Comparison of ENCODE assay signal across 14 cellular contexts in genomic region chr12:106981781-106982180, GRCh38.
"Had no signal": no experiment of that assay in that cellular context is flagged by ENCODE, and none has a peak within 500 bp of the region (broad histone marks: within the 10 kb centered on the region; RNA-seq: fewer than 3 reads in every experiment).

No MANE protein-coding gene starts in this region.

- H3K4me3 Mint-ChIP-seq: activated naive CD4-positive, alpha-beta T cell treated with anti-CD3 and anti-CD28 coated beads, Interleukin-2, amount 10 ng/mL, durations not matched to agents 7 days and 5 days; naive thymus-derived CD4-positive, alpha-beta T cell; stimulated activated memory B cell treated with anti-CD40 and anti-IgM and Interleukin-4, amounts not matched to agents 10 μg/mL and 1 μg/mL and 100 μg/mL, for 72 hours had no signal

- H3K27me3 ChIP-seq: adrenal gland, body of pancreas, right lobe of liver, spleen had no signal

- H3K4me3 ChIP-seq: adrenal gland, body of pancreas, lower lobe of right lung, prostate gland, right lobe of liver, spleen had no signal

- H3K27ac ChIP-seq: lower lobe of right lung, prostate gland, right lobe of liver had no signal

- DNase-seq: activated CD4-positive, alpha-beta T cell treated with anti-CD3 and anti-CD28 coated beads for 4 hours; activated naive CD4-positive, alpha-beta T cell treated with anti-CD3 and anti-CD28 coated beads, Interleukin-2, amount 10 ng/mL, durations not matched to agents 7 days and 5 days; body of pancreas; hippocampal formation; lower lobe of right lung; naive thymus-derived CD4-positive, alpha-beta T cell; right lobe of liver; spleen; stimulated activated CD4-positive, alpha-beta T cell treated with anti-CD3 and anti-CD28 coated beads, Interleukin-1b, Interleukin-23, amount 100 ng/mL, for 48 hours had no signal

- H3K4me1 ChIP-seq: prostate gland had no signal

- H3K9me3 ChIP-seq: adrenal gland, body of pancreas, lower lobe of right lung, prostate gland, right lobe of liver, spleen had no signal

- H3K27ac Mint-ChIP-seq: activated naive CD4-positive, alpha-beta T cell treated with anti-CD3 and anti-CD28 coated beads, Interleukin-2, amount 10 ng/mL, durations not matched to agents 7 days and 5 days; activated T-helper 2 cell treated with anti-CD3 and anti-CD28 coated beads, Interferon-gamma antibody, Interleukin-2, Interleukin-4, amounts not matched to agents 10 μg/mL and 5 μg/mL and 100 μg/mL, durations not matched to agents 14 hours and 24 hours and 36 hours; stimulated activated memory B cell treated with anti-CD40 and anti-IgM and Interleukin-4, amounts not matched to agents 10 μg/mL and 1 μg/mL and 100 μg/mL, for 72 hours had no signal

- H3K36me3 ChIP-seq: prostate gland, right lobe of liver, spleen had no signal

- H3K27me3 Mint-ChIP-seq: activated naive CD4-positive, alpha-beta T cell treated with anti-CD3 and anti-CD28 coated beads, Interleukin-2, amount 10 ng/mL, durations not matched to agents 7 days and 5 days; naive thymus-derived CD4-positive, alpha-beta T cell; stimulated activated memory B cell treated with anti-CD40 and anti-IgM and Interleukin-4, amounts not matched to agents 10 μg/mL and 1 μg/mL and 100 μg/mL, for 72 hours had no signal

- ATAC-seq: body of pancreas; esophagus mucosa; naive thymus-derived CD4-positive, alpha-beta T cell; stimulated activated memory B cell treated with anti-CD40 and anti-IgM and Interleukin-4, amounts not matched to agents 10 μg/mL and 1 μg/mL and 100 μg/mL, for 72 hours had no signal
